Comparison of ENCODE assay signal across 9 cellular contexts in the genomic region with DNA sequence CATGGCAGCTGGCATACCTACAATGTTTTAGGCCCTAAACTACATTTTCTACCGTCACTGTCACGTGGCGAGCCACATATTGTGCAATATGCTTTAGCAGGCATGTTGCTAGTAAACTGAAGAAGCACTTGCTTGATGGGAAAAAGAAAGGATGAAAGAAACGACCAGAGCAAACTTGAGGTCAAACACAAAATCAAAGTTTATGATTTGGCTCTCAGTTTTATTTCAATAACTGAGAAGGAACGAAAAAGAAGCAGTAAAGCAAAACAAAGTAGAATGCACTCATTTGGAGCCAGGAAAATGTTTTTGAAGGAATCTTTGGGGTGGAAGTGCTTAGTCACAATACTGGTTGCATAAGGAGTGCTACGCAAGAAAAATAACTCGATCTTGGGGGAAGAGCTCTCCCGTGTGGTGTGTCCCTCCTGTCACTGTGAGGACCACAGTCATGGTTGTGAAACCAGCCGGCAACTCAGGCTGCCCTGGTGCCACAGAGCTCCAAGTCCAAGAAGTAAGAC.
DNase-seq lines count a peak whose midpoint lies in the region; ATAC-seq and TF ChIP-seq lines count a peak whose summit lies in the region.
"Had no signal": no experiment of that assay in that cellular context is flagged by ENCODE, and none has a peak within 500 bp of the region (broad histone marks: within the 10 kb centered on the region; RNA-seq: fewer than 3 reads in every experiment).

No MANE protein-coding gene starts in this region.

- no peak for ATAC-seq in activated CD8-positive, alpha-beta T cell treated with anti-CD3 and anti-CD28 coated beads, Interleukin-2, amount 10 ng/mL, durations not matched to agents 7 days and 5 days
- ATAC-seq in HG02973 (IDR thresholded peaks at IDR 0.05; ENCODE audit: unreplicated experiment): no peak

- peaks cover 13% of the 10 kb centered on the region for H3K27me3 Mint-ChIP-seq in nephron progenitor cell (ENCODE audit: low read depth, poor library complexity)
- H3K27me3 Mint-ChIP-seq in activated CD8-positive, alpha-beta T cell treated with anti-CD3 and anti-CD28 coated beads, Interleukin-2, amount 10 ng/mL, durations not matched to agents 7 days and 5 days (ENCODE audit: low read depth): no peaks in the 10 kb centered on the region

- H3K4me1 Mint-ChIP-seq in nephron progenitor cell: peaks cover 11% of the 10 kb centered on the region
- no peaks in the 10 kb centered on the region for H3K4me1 Mint-ChIP-seq in activated CD8-positive, alpha-beta T cell treated with anti-CD3 and anti-CD28 coated beads, Interleukin-2, amount 10 ng/mL, durations not matched to agents 7 days and 5 days (ENCODE audit: low read depth)

- TF ChIP-seq CTCF in nephron progenitor cell (IDR thresholded peaks at IDR 0.05): no peak

- no peaks in the 10 kb centered on the region for H3K36me3 Mint-ChIP-seq in nephron progenitor cell (ENCODE audit: low read depth)
- H3K36me3 Mint-ChIP-seq in activated CD8-positive, alpha-beta T cell treated with anti-CD3 and anti-CD28 coated beads, Interleukin-2, amount 10 ng/mL, durations not matched to agents 7 days and 5 days (ENCODE audit: low read depth): no peaks in the 10 kb centered on the region

- CTCF ChIA-PET in activated CD8-positive, alpha-beta T cell treated with anti-CD3 and anti-CD28 coated beads, Interleukin-2, amount 10 ng/mL, durations not matched to agents 7 days and 5 days (lab: Charles Lee): no interaction called here

- no peaks in the 10 kb centered on the region for H3K9me3 Mint-ChIP-seq in nephron progenitor cell
- no peaks in the 10 kb centered on the region for H3K9me3 Mint-ChIP-seq in activated CD8-positive, alpha-beta T cell treated with anti-CD3 and anti-CD28 coated beads, Interleukin-2, amount 10 ng/mL, durations not matched to agents 7 days and 5 days (ENCODE audit: insufficient read depth)

- DNase-seq in AG08396 (ENCODE audit: low spot score) (peak; percentile 74), NCI-H82 treated with DMSO at 0.1 percent for 48 hours (lab: John Stamatoyannopoulos, UW; ENCODE audit: unreplicated experiment) (peak; percentile 88), epithelial cell of prostate (ENCODE audit: low read depth, low spot score) (peak; percentile 29), nephron progenitor cell (no peak), dermis blood vessel endothelial cell (no peak), COLO829 (ENCODE audit: low spot score) (no peak)
- no peak for DNase-seq in activated CD8-positive, alpha-beta T cell treated with anti-CD3 and anti-CD28 coated beads, Interleukin-2, amount 10 ng/mL, durations not matched to agents 7 days and 5 days
- DNase-seq: substantia nigra had no signal

- peak overlapping the region; percentile 4 for H3K27ac Mint-ChIP-seq in nephron progenitor cell
- no peak overlapping the region for H3K27ac Mint-ChIP-seq in activated CD8-positive, alpha-beta T cell treated with anti-CD3 and anti-CD28 coated beads, Interleukin-2, amount 10 ng/mL, durations not matched to agents 7 days and 5 days

- POLR2A ChIA-PET in activated CD8-positive, alpha-beta T cell treated with anti-CD3 and anti-CD28 coated beads, Interleukin-2, amount 10 ng/mL, durations not matched to agents 7 days and 5 days (lab: Charles Lee): no interaction called here

- peak overlapping the region; percentile 56 for H3K27ac ChIP-seq in epithelial cell of prostate

- H3K4me3 Mint-ChIP-seq in nephron progenitor cell: no peak overlapping the region
- H3K4me3 Mint-ChIP-seq in activated CD8-positive, alpha-beta T cell treated with anti-CD3 and anti-CD28 coated beads, Interleukin-2, amount 10 ng/mL, durations not matched to agents 7 days and 5 days: no peak overlapping the region

Comparison
In these comparisons a context has a peak if more than half of its experiments do, and no peak if none do; other contexts are left out.
1. DNase-seq: peak in AG08396 (single experiment), NCI-H82 treated with DMSO at 0.1 percent for 48 hours (single experiment) and epithelial cell of prostate (single experiment); none in nephron progenitor cell (single experiment), activated CD8-positive, alpha-beta T cell treated with anti-CD3 and anti-CD28 coated beads, Interleukin-2, amount 10 ng/mL, durations not matched to agents 7 days and 5 days (single experiment), dermis blood vessel endothelial cell (single experiment) and COLO829 (single experiment).